ENCODE assay signal across 20 cellular contexts in the genomic region with DNA sequence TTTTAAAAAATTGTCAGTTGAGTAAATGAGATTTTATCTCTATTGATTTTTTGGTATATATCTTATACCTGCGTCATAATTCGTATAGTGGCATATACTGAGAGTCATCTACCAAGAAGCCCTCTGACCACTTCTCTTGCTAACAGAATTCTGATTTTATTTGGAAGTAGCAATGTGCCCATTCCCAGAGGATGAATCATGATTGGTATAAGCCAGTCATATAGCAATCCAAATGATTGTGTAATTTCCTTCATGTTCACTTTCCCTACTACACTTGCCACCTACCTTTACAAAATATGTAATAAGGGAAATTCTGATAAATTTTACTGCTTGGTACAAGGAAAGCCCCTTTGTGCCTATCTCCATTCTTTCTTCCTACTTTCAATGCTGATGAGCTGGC. TPM values are rescaled to one million over a fixed set of nuclear protein-coding genes. Genes with fewer than 3 reads are reported as not detected.
A peak's percentile ranks its signal among the peaks of the same experiment; 100 is the strongest.
DNase-seq lines count a peak whose midpoint lies in the region; ATAC-seq and TF ChIP-seq lines count a peak whose summit lies in the region.
"Had no signal": no experiment of that assay in that cellular context is flagged by ENCODE, and none has a peak within 500 bp of the region (broad histone marks: within the 10 kb centered on the region; RNA-seq: fewer than 3 reads in every experiment).

No MANE protein-coding gene starts in this region.

- intact Hi-C loops in IMR-90 (cut with micrococcal nuclease): loop anchor here (10.0 kb wide), 1 partner anchor 292 kb away; no protein-coding TSS in a partner anchor

- BruUV-seq in IMR-90 (replicated peaks; lab: Mats Ljungman, UMichigan): no TSS peak

- TF ChIP-seq POLR2A in IMR-90 (IDR thresholded peaks at IDR 0.05; ENCODE audit: low read depth, low read length): no peak

- DNase-seq in AG10803 (ENCODE audit: low read depth): peak; percentile 49
- peak; percentile 34 for DNase-seq in IMR-90
- peak; percentile 40 for DNase-seq in brain microvascular endothelial cell
- peak; percentile 17 for DNase-seq in glomerular visceral epithelial cell (ENCODE audit: extremely low spot score)
- no peak for DNase-seq in foreskin melanocyte
- DNase-seq in stimulated activated naive CD8-positive, alpha-beta T cell treated with anti-CD3 and anti-CD28 coated beads, Interleukin-15, Interleukin-2, amounts not matched to agents 100 U/mL and 50 U/mL, for 24 hours: no peak
- DNase-seq: CD4-positive, CD25-positive, alpha-beta regulatory T cell; DMS53; effector CD8-positive, alpha-beta T cell; gastrocnemius medialis; left ventricle myocardium superior; NCI-H2081; NCI-H526; right cardiac atrium; stomach had no signal

- H2BK5ac ChIP-seq in IMR-90 (ENCODE audit: low read depth, low read length, poor library complexity, severe bottlenecking): no peak overlapping the region

- H3K79me1 ChIP-seq in IMR-90 (ENCODE audit: low read depth in 1 of 2, low read length in 2 of 2): no peaks in the 10 kb centered on the region

- H3K23ac ChIP-seq in IMR-90 (ENCODE audit: low read depth, low read length): no peak overlapping the region

- no peak overlapping the region for H2AK5ac ChIP-seq in IMR-90 (ENCODE audit: low read depth, low read length)

- H3K27ac ChIP-seq in IMR-90 (ENCODE audit: insufficient read depth, low read length) (no peak overlapping the region), brain microvascular endothelial cell (no peak overlapping the region)
- H3K27ac ChIP-seq: cardiac muscle cell, gastrocnemius medialis, stomach had no signal

- no peak overlapping the region for H2AK9ac ChIP-seq in IMR-90 (replicated peaks; ENCODE audit: low read depth, low read length, poor library complexity)

- no peak overlapping the region for H2BK15ac ChIP-seq in IMR-90 (ENCODE audit: low read depth, low read length)

- no peak for TF ChIP-seq RAD21 in IMR-90 (IDR thresholded peaks at IDR 0.05; ENCODE audit: low read length)

- WGBS in IMR-90 (ENCODE audit: extremely low coverage in 2 of 2, insufficient read length in 1 of 2), 2 experiments: no CpG with 5 or more reads among the region's 2 CpGs

- H4K20me1 ChIP-seq in IMR-90 (ENCODE audit: insufficient read depth, low read length): no peaks in the 10 kb centered on the region

- H3K4me2 ChIP-seq in IMR-90 (ENCODE audit: low read depth, low read length): no peak overlapping the region

- H3K4me1 ChIP-seq in IMR-90 (ENCODE audit: control insufficient read depth, insufficient read depth, low read length): no peaks in the 10 kb centered on the region
- H3K4me1 ChIP-seq: gastrocnemius medialis, stomach had no signal

- no peak overlapping the region for H3K9ac ChIP-seq in IMR-90 (ENCODE audit: low read depth, low read length)

- POLR2A ChIA-PET in IMR-90 (lab: Charles Lee; ENCODE audit: unreplicated experiment): no interaction called here

- H3K36me3 ChIP-seq in IMR-90 (ENCODE audit: control insufficient read depth, insufficient read depth, low read length) (no peaks in the 10 kb centered on the region), brain microvascular endothelial cell (replicated peaks) (no peaks in the 10 kb centered on the region)
- H3K36me3 ChIP-seq: cardiac muscle cell, gastrocnemius medialis, stomach had no signal

- H3K4me3 ChIP-seq in AG10803 (ENCODE audit: low read length) (no peak overlapping the region), IMR-90 (ENCODE audit: insufficient read depth, low read depth, low read length) (no peak overlapping the region), brain microvascular endothelial cell (ENCODE audit: low read depth, low read length) (no peak overlapping the region)
- H3K4me3 ChIP-seq: cardiac muscle cell, gastrocnemius medialis, stomach had no signal

- H3K9me1 ChIP-seq in IMR-90 (ENCODE audit: insufficient read depth, low read length): no peaks in the 10 kb centered on the region

- no peak overlapping the region for H2AFZ ChIP-seq in IMR-90 (replicated peaks; ENCODE audit: low read length, poor library complexity)

- H3K14ac ChIP-seq in IMR-90 (replicated peaks; ENCODE audit: low read depth, low read length): no peak overlapping the region

- no peak overlapping the region for H3K56ac ChIP-seq in IMR-90 (ENCODE audit: extremely low read depth, insufficient read depth, low read length)

- H3K9me3 ChIP-seq in IMR-90 (ENCODE audit: control insufficient read depth, insufficient read depth, low read length): no peaks in the 10 kb centered on the region
- H3K9me3 ChIP-seq: gastrocnemius medialis, stomach had no signal

- no peak overlapping the region for H2BK20ac ChIP-seq in IMR-90 (ENCODE audit: low read depth, low read length)

- ATAC-seq in IMR-90 (ENCODE audit: low read depth) (no peak), GM18909 (IDR thresholded peaks at IDR 0.05; ENCODE audit: poor library complexity, unreplicated experiment) (no peak), GM21529 (IDR thresholded peaks at IDR 0.05; ENCODE audit: unreplicated experiment) (no peak)
- no peak for ATAC-seq in stimulated activated naive CD8-positive, alpha-beta T cell treated with anti-CD3 and anti-CD28 coated beads, Interleukin-15, Interleukin-2, amounts not matched to agents 100 U/mL and 50 U/mL, for 24 hours
- ATAC-seq: activated naive CD4-positive, alpha-beta T cell treated with anti-CD3 and anti-CD28 coated beads, Interleukin-2, amount 50 U/mL, for 72 hours; gastrocnemius medialis; left ventricle myocardium superior; right cardiac atrium had no signal

- no peak for TF ChIP-seq CTCF in AG10803 (conservative IDR thresholded peaks at IDR 0.05; ENCODE audit: low read length)
- TF ChIP-seq CTCF in IMR-90 (conservative IDR thresholded peaks at IDR 0.05; ENCODE audit: low read depth, low read length): no peak
- TF ChIP-seq CTCF in brain microvascular endothelial cell (IDR thresholded peaks at IDR 0.05; ENCODE audit: low read depth, low read length, missing control alignments): no peak

- CTCF ChIA-PET in IMR-90 (lab: Yijun Ruan, JAX): no interaction called here

- H3K4ac ChIP-seq in IMR-90 (ENCODE audit: low read depth, low read length): no peak overlapping the region

- no peak overlapping the region for H4K91ac ChIP-seq in IMR-90 (ENCODE audit: insufficient read depth, low read depth, low read length)

- dilution Hi-C loops in IMR-90 (cut with HindIII; ENCODE audit: low sequenced_read_pairs, unreplicated experiment): no loop called here

- H3K18ac ChIP-seq in IMR-90 (ENCODE audit: low read depth, low read length): no peak overlapping the region

- H3K27me3 ChIP-seq in IMR-90 (ENCODE audit: control insufficient read depth, insufficient read depth, low read length): no peaks in the 10 kb centered on the region
- H3K27me3 ChIP-seq in brain microvascular endothelial cell (replicated peaks): no peaks in the 10 kb centered on the region
- H3K27me3 ChIP-seq: cardiac muscle cell, gastrocnemius medialis, stomach had no signal

- no peak overlapping the region for H4K8ac ChIP-seq in IMR-90 (ENCODE audit: low read depth in 2 of 2, low read length in 2 of 2)

- H4K5ac ChIP-seq in IMR-90 (ENCODE audit: low read depth, low read length): no peak overlapping the region

- no peak overlapping the region for H2BK120ac ChIP-seq in IMR-90 (ENCODE audit: low read depth, low read length)

- in situ Hi-C loops in IMR-90 (cut with MboI; ENCODE audit: low sequenced_read_pairs) (no loop called here), brain microvascular endothelial cell (cut with HindIII; ENCODE audit: low pct_ligation_motif_present, low sequenced_read_pairs) (no loop called here)

TF ChIP-seq in IMR-90, 13 proteins besides CTCF, POLR2A, EP300 and RAD21:
- TF ChIP-seq CEBPB (IDR thresholded peaks at IDR 0.05; ENCODE audit: low read depth, low read length) (peak; percentile 77), MAZ (IDR thresholded peaks at IDR 0.05; ENCODE audit: borderline replicate concordance, low read depth, low read length) (no peak)

RNA-seq across cellular contexts. Expression of gene ZNF462, which starts 16.1 kb away (rescaled TPM):
- 16.1 and 18.8 TPM in 2 replicates for total RNA-seq in IMR-90 (2012; rRNA removed)
- 6.1 and 7.8 TPM in 2 replicates for polyA plus RNA-seq in IMR-90 (2012; rRNA removed)
- 2.6 TPM in 2 replicates for polyA plus RNA-seq in IMR-90 (2012; cell fraction: cytosol; rRNA removed)
- 5.7 and 10.1 TPM in 2 replicates for polyA plus RNA-seq in IMR-90 (2012; cell fraction: nucleus; rRNA removed; ENCODE audit: low replicate concordance)
- polyA plus RNA-seq: IgD-negative memory B cell had no signal

Comparison
In these comparisons a context has a peak if more than half of its experiments do, and no peak if none do; other contexts are left out.
1. DNase-seq: peak in AG10803 (single experiment), IMR-90 (single experiment), brain microvascular endothelial cell (single experiment) and glomerular visceral epithelial cell (single experiment); none in foreskin melanocyte (single experiment) and stimulated activated naive CD8-positive, alpha-beta T cell treated with anti-CD3 and anti-CD28 coated beads, Interleukin-15, Interleukin-2, amounts not matched to agents 100 U/mL and 50 U/mL, for 24 hours (single experiment).